Comparison of ENCODE assay signal across 1 cellular context in genomic region chr22:22425783-22426624, GRCh38.
A peak's percentile ranks its signal among the peaks of the same experiment; 100 is the strongest.
TF ChIP-seq lines count a peak whose summit lies in the region.

No MANE protein-coding gene starts in this region.

TF ChIP-seq in HepG2, 621 proteins besides CTCF, POLR2A, EP300 and RAD21 (continued from another document and continues in another):
- TF ChIP-seq ZNF484 (CRISPR knock-in tag; IDR thresholded peaks at IDR 0.05; ENCODE audit: borderline replicate concordance, low read depth) (no peak), ZNF512B (CRISPR knock-in tag; IDR thresholded peaks at IDR 0.05; ENCODE audit: borderline replicate concordance) (no peak), HHEX (CRISPR knock-in tag; IDR thresholded peaks at IDR 0.05) (no peak), CERS6 (CRISPR knock-in tag; IDR thresholded peaks at IDR 0.05) (no peak), ADNP (CRISPR knock-in tag; IDR thresholded peaks at IDR 0.05) (no peak), PTBP1 (IDR thresholded peaks at IDR 0.05; ENCODE audit: low read depth, low read length, poor library complexity, severe bottlenecking) (no peak), ZNF792 (CRISPR knock-in tag; IDR thresholded peaks at IDR 0.05) (0 out of 2 replicates have a peak, but pooled peaks have one; percentile 26), HMG20A (CRISPR knock-in tag; IDR thresholded peaks at IDR 0.05; ENCODE audit: borderline replicate concordance) (peak; percentile 51; the same call in 1 of the 2 replicates), TAF15 (IDR thresholded peaks at IDR 0.05; ENCODE audit: low read depth, low read length, poor library complexity, severe bottlenecking) (no peak), CBX5 (CRISPR knock-in tag; IDR thresholded peaks at IDR 0.05; ENCODE audit: borderline replicate concordance) (no peak), HOXA3 (CRISPR knock-in tag; IDR thresholded peaks at IDR 0.05) (no peak), ZBTB33 (CRISPR knock-in tag; IDR thresholded peaks at IDR 0.05) (no peak), SP5 (CRISPR knock-in tag; IDR thresholded peaks at IDR 0.05; ENCODE audit: borderline replicate concordance, low read depth) (0 out of 2 replicates have a peak, but pooled peaks have one; percentile 13), KDM5A (IDR thresholded peaks at IDR 0.05; ENCODE audit: borderline replicate concordance, low read length) (no peak), IKZF4 (CRISPR knock-in tag; IDR thresholded peaks at IDR 0.05; ENCODE audit: borderline replicate concordance, low read depth, not compliant biosample characterization) (no peak), ZFP41 (CRISPR knock-in tag; IDR thresholded peaks at IDR 0.05; ENCODE audit: borderline replicate concordance) (no peak), ATF1 (CRISPR knock-in tag; IDR thresholded peaks at IDR 0.05) (peak; percentile 41; the same call in 1 of the 2 replicates), U2AF1 (optimal IDR thresholded peaks at IDR 0.05; ENCODE audit: low read depth, low read length) (no peak), ZNF550 (CRISPR knock-in tag; IDR thresholded peaks at IDR 0.05; ENCODE audit: borderline replicate concordance) (no peak), ZNF644 (CRISPR knock-in tag; IDR thresholded peaks at IDR 0.05; ENCODE audit: low read depth) (no peak), MTF2 (CRISPR knock-in tag; IDR thresholded peaks at IDR 0.05; ENCODE audit: borderline replicate concordance) (no peak), ZEB1 (IDR thresholded peaks at IDR 0.05; ENCODE audit: insufficient replicate concordance, low read depth) (no peak), HOXA9 (CRISPR knock-in tag; IDR thresholded peaks at IDR 0.05; ENCODE audit: borderline replicate concordance) (no peak), ZNF501 (CRISPR knock-in tag; IDR thresholded peaks at IDR 0.05) (peak; percentile 91), REL (CRISPR knock-in tag; conservative IDR thresholded peaks at IDR 0.05) (no peak), EHMT2 (IDR thresholded peaks at IDR 0.05; ENCODE audit: borderline replicate concordance, low read depth, low read length) (no peak), BCLAF1 (IDR thresholded peaks at IDR 0.05) (no peak), TMF1 (CRISPR knock-in tag; IDR thresholded peaks at IDR 0.05; ENCODE audit: low read depth) (no peak), SNAPC5 (CRISPR knock-in tag; IDR thresholded peaks at IDR 0.05; ENCODE audit: borderline replicate concordance) (no peak), FOXP4 (CRISPR knock-in tag; IDR thresholded peaks at IDR 0.05) (peak; percentile 91), ZNF609 (CRISPR knock-in tag; IDR thresholded peaks at IDR 0.05; ENCODE audit: borderline replicate concordance) (peak; percentile 66; the same call in 1 of the 2 replicates), NAIF1 (CRISPR knock-in tag; IDR thresholded peaks at IDR 0.05; ENCODE audit: borderline replicate concordance) (no peak), PHF20 (CRISPR knock-in tag; IDR thresholded peaks at IDR 0.05) (no peak), BRF2 (CRISPR knock-in tag; IDR thresholded peaks at IDR 0.05) (no peak), ZNF607 (CRISPR knock-in tag; IDR thresholded peaks at IDR 0.05; ENCODE audit: borderline replicate concordance) (0 out of 2 replicates have a peak, but pooled peaks have one; percentile 47), ZNF788 (CRISPR knock-in tag; IDR thresholded peaks at IDR 0.05; ENCODE audit: borderline replicate concordance) (no peak), EED (CRISPR knock-in tag; IDR thresholded peaks at IDR 0.05) (no peak), BRCA1 (CRISPR knock-in tag; IDR thresholded peaks at IDR 0.05) (no peak), TCF12 (IDR thresholded peaks at IDR 0.05) (no peak), TCF12 (CRISPR knock-in tag; IDR thresholded peaks at IDR 0.05) (no peak), ZNF781 (CRISPR knock-in tag; IDR thresholded peaks at IDR 0.05; ENCODE audit: borderline replicate concordance, not compliant biosample characterization) (no peak), ZNF431 (CRISPR knock-in tag; IDR thresholded peaks at IDR 0.05; ENCODE audit: borderline replicate concordance, low read depth) (no peak), ZNF253 (CRISPR knock-in tag; IDR thresholded peaks at IDR 0.05; ENCODE audit: borderline replicate concordance) (no peak), ZNF274 (CRISPR knock-in tag; IDR thresholded peaks at IDR 0.05) (no peak), TRIM22 (IDR thresholded peaks at IDR 0.05) (no peak), CREB1 (IDR thresholded peaks at IDR 0.05) (no peak), CREB1 (CRISPR knock-in tag; IDR thresholded peaks at IDR 0.05) (no peak), ZSCAN20 (CRISPR knock-in tag; IDR thresholded peaks at IDR 0.05; ENCODE audit: borderline replicate concordance) (no peak), ZNF749 (CRISPR knock-in tag; IDR thresholded peaks at IDR 0.05; ENCODE audit: borderline replicate concordance) (no peak), SALL2 (CRISPR knock-in tag; IDR thresholded peaks at IDR 0.05) (no peak), ZNF577 (CRISPR knock-in tag; IDR thresholded peaks at IDR 0.05; ENCODE audit: borderline replicate concordance, low read depth) (no peak)
